ENCODE assay signal across 15 cellular contexts in the genomic region with DNA sequence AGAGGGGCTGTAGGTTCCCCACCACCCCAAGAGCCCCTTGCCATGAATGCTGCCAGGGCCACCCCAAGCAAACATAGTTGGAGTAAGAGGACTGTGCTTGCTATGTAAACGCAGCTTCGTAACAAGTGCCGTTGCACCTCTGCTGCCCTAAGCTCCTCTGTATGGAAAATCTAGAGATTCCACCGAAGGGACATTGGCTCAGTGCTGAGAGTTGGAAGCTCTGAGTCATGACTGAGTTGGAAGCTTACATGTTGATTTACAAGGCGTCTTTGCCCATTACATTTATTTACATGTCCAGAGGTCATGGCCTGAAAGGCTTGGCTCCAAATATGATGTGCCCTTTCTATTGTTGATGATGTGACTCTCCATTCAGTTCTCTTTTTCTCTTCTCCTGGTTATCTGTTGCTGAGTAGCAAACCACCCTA.
DNase-seq lines count a peak whose midpoint lies in the region; ATAC-seq and TF ChIP-seq lines count a peak whose summit lies in the region.
"Had no signal": no experiment of that assay in that cellular context is flagged by ENCODE, and none has a peak within 500 bp of the region (broad histone marks: within the 10 kb centered on the region; RNA-seq: fewer than 3 reads in every experiment).

No MANE protein-coding gene starts in this region.

- 62 to 86% (median 73%) methylated on average over 5 of the region's 5 CpGs for WGBS in adrenal gland, 4 donors

- ATAC-seq in HG03045 (IDR thresholded peaks at IDR 0.05; ENCODE audit: unreplicated experiment), result no peak
- ATAC-seq: K562, lower lobe of right lung had no signal

- H3K27ac ChIP-seq in adrenal gland, result no peak overlapping the region
- H3K27ac ChIP-seq: 22Rv1, lower lobe of right lung had no signal

- no peak overlapping the region for H3K4me3 ChIP-seq in adrenal gland
- no peak overlapping the region for H3K4me3 ChIP-seq in foreskin fibroblast (ENCODE audit: low read depth in 1 of 2, low read length in 2 of 2)
- H3K4me3 ChIP-seq: K562, lower lobe of right lung had no signal

- no peaks in the 10 kb centered on the region for H3K27me3 ChIP-seq in adrenal gland

- intact Hi-C loops in adrenal gland (cut with DNase I), result loop anchor here (10.0 kb wide), 2 partner anchors 228 to 418 kb away; no protein-coding TSS in a partner anchor

- no peaks in the 10 kb centered on the region for H3K36me3 ChIP-seq in adrenal gland (replicated peaks in 1 of 2)
- H3K36me3 ChIP-seq: lower lobe of right lung had no signal

- H3K9me3 ChIP-seq in adrenal gland (replicated peaks in 1 of 3), result no peaks in the 10 kb centered on the region
- H3K9me3 ChIP-seq: lower lobe of right lung had no signal

- TF ChIP-seq CTCF in adrenal gland (IDR thresholded peaks at IDR 0.05) (no peak), foreskin fibroblast (IDR thresholded peaks at IDR 0.05; ENCODE audit: low read depth, low read length) (no peak), GM20000 (IDR thresholded peaks at IDR 0.05; ENCODE audit: extremely low read depth, missing control alignments) (no peak)

- H3K4me1 ChIP-seq in adrenal gland (replicated peaks in 1 of 2), result no peaks in the 10 kb centered on the region
- H3K4me1 ChIP-seq: lower lobe of right lung had no signal

- DNase-seq in DMS53 (lab: John Stamatoyannopoulos, UW) (peak; percentile 30), DMS53 treated with DMSO at 0.1 percent for 48 hours (lab: John Stamatoyannopoulos, UW; ENCODE audit: unreplicated experiment) (no peak), adrenal gland (peak in 5 of 7 donors; percentile 14 to 57 (median 31)), foreskin fibroblast (peak; percentile 78 to 87), smooth muscle cell of the brain vasculature (ENCODE audit: low read depth, low spot score) (peak; percentile 28), superior temporal gyrus (ENCODE audit: extremely low spot score) (no peak), GM20000 (ENCODE audit: low spot score) (no peak)
- DNase-seq: activated CD8-positive, alpha-beta memory T cell treated with anti-CD3 and anti-CD28 coated beads, Interleukin-2, amount 50 U/mL, for 48 hours; central memory CD4-positive, alpha-beta T cell; H7; lower lobe of right lung; NCI-H2107 had no signal

- no peak for TF ChIP-seq POLR2A in adrenal gland (IDR thresholded peaks at IDR 0.05)

Comparison
In these comparisons a context has a peak if more than half of its experiments do, and no peak if none do; other contexts are left out.
1. DNase-seq: peak in DMS53 (single experiment), adrenal gland (5 of 7), foreskin fibroblast (2 of 2) and smooth muscle cell of the brain vasculature (single experiment); none in DMS53 treated with DMSO at 0.1 percent for 48 hours (single experiment), superior temporal gyrus (single experiment) and GM20000 (single experiment).